In the genomic region with DNA sequence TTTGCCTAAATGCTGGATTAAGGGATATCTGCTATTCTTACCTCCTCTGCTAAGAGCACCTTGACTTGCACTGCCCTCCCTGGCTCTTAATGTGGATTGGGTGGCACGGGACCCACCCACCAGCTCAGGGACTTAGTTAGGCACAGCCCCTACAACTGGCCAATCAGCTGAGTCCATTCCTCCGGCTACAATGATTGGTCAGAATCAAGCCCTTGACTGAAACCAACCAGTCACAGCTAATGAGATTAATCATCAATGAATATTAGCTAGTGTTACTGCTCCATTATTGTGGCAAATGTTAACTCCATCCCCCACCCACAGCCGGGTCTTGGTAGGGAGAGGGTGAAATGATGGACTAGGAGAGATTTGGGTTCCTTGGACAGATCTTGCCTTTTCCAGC, we compare ENCODE assay signal across 4 cellular contexts.
TF ChIP-seq lines count a peak whose summit lies in the region.

No MANE protein-coding gene starts in this region.

TF ChIP-seq in HEK293, 187 proteins besides CTCF, POLR2A, EP300 and RAD21 (continued from another document):
- TF ChIP-seq, protein P1, sequence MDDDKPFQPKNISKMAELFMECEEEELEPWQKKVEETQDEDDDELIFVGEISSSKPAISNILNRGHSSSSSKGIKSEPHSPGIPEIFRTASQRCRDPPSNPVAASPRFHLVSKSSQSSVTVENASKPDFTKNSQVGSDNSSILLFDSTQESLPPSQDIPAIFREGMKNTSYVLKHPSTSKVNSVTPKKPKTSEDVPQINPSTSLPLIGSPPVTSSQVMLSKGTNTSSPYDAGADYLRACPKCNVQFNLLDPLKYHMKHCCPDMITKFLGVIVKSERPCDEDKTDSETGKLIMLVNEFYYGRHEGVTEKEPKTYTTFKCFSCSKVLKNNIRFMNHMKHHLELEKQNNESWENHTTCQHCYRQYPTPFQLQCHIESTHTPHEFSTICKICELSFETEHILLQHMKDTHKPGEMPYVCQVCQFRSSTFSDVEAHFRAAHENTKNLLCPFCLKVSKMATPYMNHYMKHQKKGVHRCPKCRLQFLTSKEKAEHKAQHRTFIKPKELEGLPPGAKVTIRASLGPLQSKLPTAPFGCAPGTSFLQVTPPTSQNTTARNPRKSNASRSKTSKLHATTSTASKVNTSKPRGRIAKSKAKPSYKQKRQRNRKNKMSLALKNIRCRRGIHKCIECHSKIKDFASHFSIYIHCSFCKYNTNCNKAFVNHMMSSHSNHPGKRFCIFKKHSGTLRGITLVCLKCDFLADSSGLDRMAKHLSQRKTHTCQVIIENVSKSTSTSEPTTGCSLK (tag by site-specific recombination; IDR thresholded peaks at IDR 0.05), result no peak

TF ChIP-seq in endothelial cell of umbilical vein, 7 proteins besides CTCF, POLR2A, EP300 and RAD21:
- TF ChIP-seq POLR2AphosphoS5 (IDR thresholded peaks at IDR 0.05; ENCODE audit: insufficient read depth, low read depth, low read length) (no peak), FOS (IDR thresholded peaks at IDR 0.05; ENCODE audit: borderline replicate concordance, insufficient read depth, low read length) (no peak), EZH2 (IDR thresholded peaks at IDR 0.05; ENCODE audit: borderline replicate concordance, low read depth, low read length, severe bottlenecking) (no peak), MYC (IDR thresholded peaks at IDR 0.05; ENCODE audit: low read depth, low read length) (no peak), JUN (IDR thresholded peaks at IDR 0.05; ENCODE audit: borderline replicate concordance, insufficient read depth, insufficient read length, low read depth) (no peak), GATA2 (IDR thresholded peaks at IDR 0.05; ENCODE audit: insufficient read depth, insufficient read length, low read depth, low read length) (no peak)
- TF ChIP-seq, protein P2, sequence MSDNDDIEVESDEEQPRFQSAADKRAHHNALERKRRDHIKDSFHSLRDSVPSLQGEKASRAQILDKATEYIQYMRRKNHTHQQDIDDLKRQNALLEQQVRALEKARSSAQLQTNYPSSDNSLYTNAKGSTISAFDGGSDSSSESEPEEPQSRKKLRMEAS (IDR thresholded peaks at IDR 0.05; ENCODE audit: insufficient read depth, insufficient read length), result no peak

TF ChIP-seq in SK-N-SH, 30 proteins besides CTCF, POLR2A, EP300 and RAD21 (continued from another document):
- TF ChIP-seq TAF1 (IDR thresholded peaks at IDR 0.05; ENCODE audit: borderline replicate concordance, low read depth, low read length), result no peak
- TF ChIP-seq, protein P3, sequence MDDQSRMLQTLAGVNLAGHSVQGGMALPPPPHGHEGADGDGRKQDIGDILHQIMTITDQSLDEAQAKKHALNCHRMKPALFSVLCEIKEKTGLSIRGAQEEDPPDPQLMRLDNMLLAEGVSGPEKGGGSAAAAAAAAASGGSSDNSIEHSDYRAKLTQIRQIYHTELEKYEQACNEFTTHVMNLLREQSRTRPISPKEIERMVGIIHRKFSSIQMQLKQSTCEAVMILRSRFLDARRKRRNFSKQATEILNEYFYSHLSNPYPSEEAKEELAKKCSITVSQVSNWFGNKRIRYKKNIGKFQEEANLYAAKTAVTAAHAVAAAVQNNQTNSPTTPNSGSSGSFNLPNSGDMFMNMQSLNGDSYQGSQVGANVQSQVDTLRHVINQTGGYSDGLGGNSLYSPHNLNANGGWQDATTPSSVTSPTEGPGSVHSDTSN (IDR thresholded peaks at IDR 0.05), result no peak
- TF ChIP-seq, protein P4, sequence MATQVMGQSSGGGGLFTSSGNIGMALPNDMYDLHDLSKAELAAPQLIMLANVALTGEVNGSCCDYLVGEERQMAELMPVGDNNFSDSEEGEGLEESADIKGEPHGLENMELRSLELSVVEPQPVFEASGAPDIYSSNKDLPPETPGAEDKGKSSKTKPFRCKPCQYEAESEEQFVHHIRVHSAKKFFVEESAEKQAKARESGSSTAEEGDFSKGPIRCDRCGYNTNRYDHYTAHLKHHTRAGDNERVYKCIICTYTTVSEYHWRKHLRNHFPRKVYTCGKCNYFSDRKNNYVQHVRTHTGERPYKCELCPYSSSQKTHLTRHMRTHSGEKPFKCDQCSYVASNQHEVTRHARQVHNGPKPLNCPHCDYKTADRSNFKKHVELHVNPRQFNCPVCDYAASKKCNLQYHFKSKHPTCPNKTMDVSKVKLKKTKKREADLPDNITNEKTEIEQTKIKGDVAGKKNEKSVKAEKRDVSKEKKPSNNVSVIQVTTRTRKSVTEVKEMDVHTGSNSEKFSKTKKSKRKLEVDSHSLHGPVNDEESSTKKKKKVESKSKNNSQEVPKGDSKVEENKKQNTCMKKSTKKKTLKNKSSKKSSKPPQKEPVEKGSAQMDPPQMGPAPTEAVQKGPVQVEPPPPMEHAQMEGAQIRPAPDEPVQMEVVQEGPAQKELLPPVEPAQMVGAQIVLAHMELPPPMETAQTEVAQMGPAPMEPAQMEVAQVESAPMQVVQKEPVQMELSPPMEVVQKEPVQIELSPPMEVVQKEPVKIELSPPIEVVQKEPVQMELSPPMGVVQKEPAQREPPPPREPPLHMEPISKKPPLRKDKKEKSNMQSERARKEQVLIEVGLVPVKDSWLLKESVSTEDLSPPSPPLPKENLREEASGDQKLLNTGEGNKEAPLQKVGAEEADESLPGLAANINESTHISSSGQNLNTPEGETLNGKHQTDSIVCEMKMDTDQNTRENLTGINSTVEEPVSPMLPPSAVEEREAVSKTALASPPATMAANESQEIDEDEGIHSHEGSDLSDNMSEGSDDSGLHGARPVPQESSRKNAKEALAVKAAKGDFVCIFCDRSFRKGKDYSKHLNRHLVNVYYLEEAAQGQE (IDR thresholded peaks at IDR 0.05; ENCODE audit: low read depth, low read length), result no peak
- TF ChIP-seq, protein P5, sequence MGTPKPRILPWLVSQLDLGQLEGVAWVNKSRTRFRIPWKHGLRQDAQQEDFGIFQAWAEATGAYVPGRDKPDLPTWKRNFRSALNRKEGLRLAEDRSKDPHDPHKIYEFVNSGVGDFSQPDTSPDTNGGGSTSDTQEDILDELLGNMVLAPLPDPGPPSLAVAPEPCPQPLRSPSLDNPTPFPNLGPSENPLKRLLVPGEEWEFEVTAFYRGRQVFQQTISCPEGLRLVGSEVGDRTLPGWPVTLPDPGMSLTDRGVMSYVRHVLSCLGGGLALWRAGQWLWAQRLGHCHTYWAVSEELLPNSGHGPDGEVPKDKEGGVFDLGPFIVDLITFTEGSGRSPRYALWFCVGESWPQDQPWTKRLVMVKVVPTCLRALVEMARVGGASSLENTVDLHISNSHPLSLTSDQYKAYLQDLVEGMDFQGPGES (IDR thresholded peaks at IDR 0.05; ENCODE audit: low read depth, low read length), result no peak
- TF ChIP-seq YY1 (IDR thresholded peaks at IDR 0.05; ENCODE audit: low read depth), result no peak
- no peak for TF ChIP-seq SMC3 (IDR thresholded peaks at IDR 0.05; ENCODE audit: low read depth, low read length)
- TF ChIP-seq, protein P2 (IDR thresholded peaks at IDR 0.05; ENCODE audit: low read depth), result no peak
- TF ChIP-seq GABPA (IDR thresholded peaks at IDR 0.05; ENCODE audit: low read depth), result no peak
- no peak for TF ChIP-seq JUND (IDR thresholded peaks at IDR 0.05)
- TF ChIP-seq, protein P6, sequence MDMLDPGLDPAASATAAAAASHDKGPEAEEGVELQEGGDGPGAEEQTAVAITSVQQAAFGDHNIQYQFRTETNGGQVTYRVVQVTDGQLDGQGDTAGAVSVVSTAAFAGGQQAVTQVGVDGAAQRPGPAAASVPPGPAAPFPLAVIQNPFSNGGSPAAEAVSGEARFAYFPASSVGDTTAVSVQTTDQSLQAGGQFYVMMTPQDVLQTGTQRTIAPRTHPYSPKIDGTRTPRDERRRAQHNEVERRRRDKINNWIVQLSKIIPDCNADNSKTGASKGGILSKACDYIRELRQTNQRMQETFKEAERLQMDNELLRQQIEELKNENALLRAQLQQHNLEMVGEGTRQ (IDR thresholded peaks at IDR 0.05; ENCODE audit: borderline replicate concordance, low read depth, low read length), result no peak
- no peak for TF ChIP-seq GATA2 (CRISPR knock-in tag; IDR thresholded peaks at IDR 0.05)
- no peak for TF ChIP-seq POLR2AphosphoS5 (IDR thresholded peaks at IDR 0.05; ENCODE audit: low read depth, low read length)
- no peak for TF ChIP-seq NRF1 (IDR thresholded peaks at IDR 0.05; ENCODE audit: low read depth, low read length)
- no peak for TF ChIP-seq ELF1 (IDR thresholded peaks at IDR 0.05)
- no peak for TF ChIP-seq FOXM1 (IDR thresholded peaks at IDR 0.05; ENCODE audit: low read depth)
- no peak for TF ChIP-seq RXRA (IDR thresholded peaks at IDR 0.05; ENCODE audit: borderline replicate concordance, low read depth)
- no peak for TF ChIP-seq FOXJ3 (CRISPR knock-in tag; IDR thresholded peaks at IDR 0.05)

TF ChIP-seq in HEK293T, 16 proteins besides CTCF, POLR2A, EP300 and RAD21 (continued from another document):
- TF ChIP-seq HDGF (IDR thresholded peaks at IDR 0.05; ENCODE audit: borderline replicate concordance) (no peak), FOXM1 (IDR thresholded peaks at IDR 0.05; ENCODE audit: borderline replicate concordance) (no peak), ELF4 (IDR thresholded peaks at IDR 0.05) (no peak), SP1 (IDR thresholded peaks at IDR 0.05) (no peak), CTBP1 (IDR thresholded peaks at IDR 0.05; ENCODE audit: borderline replicate concordance) (no peak), TARDBP (IDR thresholded peaks at IDR 0.05) (no peak), LEF1 (IDR thresholded peaks at IDR 0.05; ENCODE audit: borderline replicate concordance) (no peak), BHLHE40 (IDR thresholded peaks at IDR 0.05; ENCODE audit: borderline replicate concordance) (no peak)
